ENCODE assay signal across 8 cellular contexts in the genomic region with DNA sequence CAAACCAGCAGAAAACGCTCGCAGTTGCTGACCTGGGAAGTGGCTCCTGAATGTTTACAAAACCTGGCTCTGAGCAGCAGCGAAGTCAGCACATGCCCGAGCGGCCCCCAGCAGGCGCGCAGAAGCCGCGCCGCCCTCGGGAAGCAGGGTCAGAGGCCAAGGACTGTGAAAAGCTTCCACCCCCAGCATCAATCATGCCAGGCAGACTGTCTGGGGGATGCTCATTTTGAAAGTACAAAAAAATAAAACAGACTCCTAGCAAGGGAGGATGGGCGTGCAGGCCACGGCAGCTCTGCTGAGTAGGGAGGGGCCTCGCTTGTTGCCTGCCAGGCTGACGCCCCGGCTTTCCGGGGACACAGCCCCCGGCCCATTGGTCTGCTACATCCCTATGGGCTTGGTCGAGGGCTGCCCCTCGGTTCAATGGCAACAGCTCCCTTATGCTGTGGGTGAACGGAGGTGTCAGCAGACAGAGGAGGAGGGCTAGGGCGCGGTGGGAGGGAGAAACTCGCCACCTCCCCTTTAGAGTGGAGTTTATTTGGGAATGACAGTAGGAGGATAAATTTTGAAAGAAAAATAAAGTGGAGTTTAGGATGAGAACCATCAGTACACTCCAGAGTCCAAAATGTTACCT. TPM values are rescaled to one million over a fixed set of nuclear protein-coding genes. Genes with fewer than 3 reads are reported as not detected.
DNase-seq lines count a peak whose midpoint lies in the region; ATAC-seq, FAIRE-seq and TF ChIP-seq lines count a peak whose summit lies in the region.

No MANE protein-coding gene starts in this region.

- H3K4me1 ChIP-seq in H9 (ENCODE audit: insufficient read depth, low read length) (peaks cover 5% of the 10 kb centered on the region; the same call in 1 of the 2 replicates), small intestine (ENCODE audit: control insufficient read depth in 2 of 2, insufficient read depth in 1 of 2, low read depth in 1 of 2, low read length in 1 of 2) (no peaks in the 10 kb centered on the region)

- no peak overlapping the region for H3K56ac ChIP-seq in H9 (ENCODE audit: insufficient read length, low read depth, low read length)

- WGBS in H9 (ENCODE audit: extremely low coverage, insufficient read length, low lambda C conversion rate) = no CpG with 5 or more reads among the region's 24 CpGs
- WGBS in small intestine, 3 donors = 38 to 43% (median 41%) methylated on average over 23 to 24 of the region's 24 CpGs

- H4K91ac ChIP-seq in H9 (ENCODE audit: insufficient read length, low read depth, low read length) = no peak overlapping the region

- no peak overlapping the region for H3K4ac ChIP-seq in H9 (ENCODE audit: low read depth, low read length)

- H3K18ac ChIP-seq in H9 (ENCODE audit: insufficient read length, low read depth, low read length) = peak overlapping the region; percentile 8

- H3K27me3 ChIP-seq in H9 (ENCODE audit: insufficient read depth, low read length) (no peaks in the 10 kb centered on the region; the same call in 1 of the 2 replicates), SU-DHL-6 (ENCODE audit: low read length) (no peaks in the 10 kb centered on the region), brain microvascular endothelial cell (replicated peaks) (no peaks in the 10 kb centered on the region), small intestine (ENCODE audit: control insufficient read depth in 2 of 2, insufficient read depth in 2 of 2, low read length in 2 of 2) (no peaks in the 10 kb centered on the region)

- no peak for FAIRE-seq in small intestine (lab: Jason Lieb, UNC)

- no peak overlapping the region for H2BK12ac ChIP-seq in H9 (ENCODE audit: insufficient read length, low read depth, low read length)

- H3K36me3 Mint-ChIP-seq in H9 (ENCODE audit: insufficient read depth in 1 of 3, low read depth in 3 of 3) = peaks cover under 1 to 7% (median 6%) of the 10 kb centered on the region in 3 experiments; a peak in 2 of 7 replicates

- H3K79me2 ChIP-seq in H9 (ENCODE audit: insufficient read depth, low read length) (no peaks in the 10 kb centered on the region), SU-DHL-6 (ENCODE audit: insufficient read depth, low read length) (no peaks in the 10 kb centered on the region)

- no peak overlapping the region for H2AK5ac ChIP-seq in H9 (ENCODE audit: insufficient read length, low read length)

- no peak overlapping the region for H3T11ph ChIP-seq in H9 (ENCODE audit: low read length)

- H2AFZ ChIP-seq in H9 (ENCODE audit: low read length) (no peak overlapping the region), SU-DHL-6 (ENCODE audit: low read depth, low read length, severe bottlenecking) (peak overlapping the region; percentile 91)

- in situ Hi-C loops in brain microvascular endothelial cell (cut with HindIII; ENCODE audit: low pct_ligation_motif_present, low sequenced_read_pairs) = no loop called here

- peaks cover 8% of the 10 kb centered on the region; the same call in 1 of the 2 replicates for H3F3A ChIP-seq in SU-DHL-6 (ENCODE audit: insufficient read depth)

- H3K9ac ChIP-seq in H9 (ENCODE audit: extremely low read depth, insufficient read length, low read length) (no peak overlapping the region), SU-DHL-6 (ENCODE audit: low read length) (peak overlapping the region; percentile 53)

- H4K8ac ChIP-seq in H9 (replicated peaks; ENCODE audit: insufficient read length, low read depth, low read length) = no peak overlapping the region

- H4K20me1 ChIP-seq in H9 (ENCODE audit: control insufficient read depth, insufficient read depth, insufficient read length) (no peaks in the 10 kb centered on the region), SU-DHL-6 (ENCODE audit: low read depth, low read length) (no peaks in the 10 kb centered on the region)

- peaks cover 25 to 28% of the 10 kb centered on the region in 2 experiments for H3K4me1 Mint-ChIP-seq in H9

- no peak for DNase-seq in H9
- peak; percentile 22 for DNase-seq in brain microvascular endothelial cell
- no peak for DNase-seq in omental fat pad (ENCODE audit: low spot score)
- DNase-seq in coronary artery (ENCODE audit: low spot score) = no peak
- DNase-seq in small intestine = no peak

- no peak overlapping the region for H2BK120ac ChIP-seq in H9 (ENCODE audit: low read depth, low read length, poor library complexity, severe bottlenecking)

- H3K23ac ChIP-seq in H9 (ENCODE audit: insufficient read length, low read depth, low read length) = no peak overlapping the region

- no peaks in the 10 kb centered on the region for H3K9me2 ChIP-seq in SU-DHL-6 (replicated peaks; ENCODE audit: insufficient read depth, low read length)

- no peaks in the 10 kb centered on the region for H3K79me1 ChIP-seq in H9 (ENCODE audit: insufficient read depth, low read depth, low read length, poor library complexity, severe bottlenecking)

- H3K9me3 Mint-ChIP-seq in H9 = no peaks in the 10 kb centered on the region

- H3K23me2 ChIP-seq in H9 (ENCODE audit: insufficient read length, low read depth, low read length, poor library complexity, severe bottlenecking) = no peaks in the 10 kb centered on the region

- H3K9me3 ChIP-seq in H9 (ENCODE audit: control insufficient read depth, low read depth, low read length) (no peaks in the 10 kb centered on the region), SU-DHL-6 (ENCODE audit: insufficient read depth, low read length) (no peaks in the 10 kb centered on the region), small intestine (ENCODE audit: control insufficient read depth, low read depth) (no peaks in the 10 kb centered on the region)

- H3K4me3 ChIP-seq in SU-DHL-6 (ENCODE audit: insufficient read depth, low read length, poor library complexity, severe bottlenecking) = no peak overlapping the region
- H3K4me3 ChIP-seq in brain microvascular endothelial cell (ENCODE audit: low read depth, low read length) = no peak overlapping the region
- H3K4me3 ChIP-seq in coronary artery = no peak overlapping the region
- no peak overlapping the region for H3K4me3 ChIP-seq in small intestine (ENCODE audit: low read depth in 1 of 2, low read length in 2 of 2)

- no peaks in the 10 kb centered on the region for H3K36me3 ChIP-seq in SU-DHL-6 (ENCODE audit: low read length)
- peaks cover 3% of the 10 kb centered on the region for H3K36me3 ChIP-seq in brain microvascular endothelial cell (replicated peaks)
- peaks cover 0 to 2% of the 10 kb centered on the region in 2 donors for H3K36me3 ChIP-seq in small intestine (ENCODE audit: control insufficient read depth in 2 of 2, insufficient read depth in 2 of 2, low read length in 2 of 2)

- no peak for TF ChIP-seq CTCF in H9 (conservative IDR thresholded peaks at IDR 0.05)
- no peak for TF ChIP-seq CTCF in SU-DHL-6 (IDR thresholded peaks at IDR 0.05; ENCODE audit: insufficient read depth, low read length, poor library complexity, severe bottlenecking)
- no peak for TF ChIP-seq CTCF in brain microvascular endothelial cell (IDR thresholded peaks at IDR 0.05; ENCODE audit: low read depth, low read length, missing control alignments)
- TF ChIP-seq CTCF in omental fat pad (IDR thresholded peaks at IDR 0.05) = no peak
- no peak for TF ChIP-seq CTCF in coronary artery (IDR thresholded peaks at IDR 0.05)

- H2BK20ac ChIP-seq in H9 (ENCODE audit: low read depth, low read length, poor library complexity, severe bottlenecking) = no peak overlapping the region

- no peak overlapping the region; the same call in 1 of the 2 replicates for H3K14ac ChIP-seq in H9 (ENCODE audit: insufficient read depth, low read length)

- H2BK15ac ChIP-seq in H9 (ENCODE audit: low read depth, low read length) = no peak overlapping the region

- H3K27ac ChIP-seq in H9 (ENCODE audit: insufficient read length, low read depth, low read length) (no peak overlapping the region), SU-DHL-6 (ENCODE audit: low read depth, low read length) (peak overlapping the region; percentile 97), brain microvascular endothelial cell (peak overlapping the region; percentile 73), coronary artery (no peak overlapping the region), small intestine (ENCODE audit: low read depth in 1 of 2, low read length in 1 of 2) (peak overlapping the region in 1 of 2 donors; percentile 72)

- H3K27me3 Mint-ChIP-seq in H9 (ENCODE audit: low read depth) = no peaks in the 10 kb centered on the region

- H3K4me2 ChIP-seq in H9 (ENCODE audit: insufficient read depth, insufficient read length, low read length) = no peak overlapping the region
- peak overlapping the region; percentile 69 for H3K4me2 ChIP-seq in SU-DHL-6 (ENCODE audit: low read depth, low read length, poor library complexity, severe bottlenecking)

- H3K27ac Mint-ChIP-seq in H9 = peak overlapping the region in 1 of 3 experiments; percentile 90; a peak in 2 of 7 replicates

- ATAC-seq in omental fat pad (ENCODE audit: low FRiP score) (peak; percentile 65), HG02885 (IDR thresholded peaks at IDR 0.05; ENCODE audit: poor library complexity, unreplicated experiment) (no peak), GM18520 (IDR thresholded peaks at IDR 0.05; ENCODE audit: unreplicated experiment) (no peak)

- H4K5ac ChIP-seq in H9 (ENCODE audit: insufficient read length, low read depth, low read length) = no peak overlapping the region

- H3K4me3 Mint-ChIP-seq in H9 = peak overlapping the region in 1 of 2 experiments; percentile 36; a peak in 2 of 5 replicates

- no peak overlapping the region for H2BK5ac ChIP-seq in H9 (ENCODE audit: insufficient read length, low read length)

RNA-seq across cellular contexts. Expression of gene GNB1L, which starts 37.7 kb away (rescaled TPM):
- 22.4 and 22.9 TPM in 2 replicates for total RNA-seq in H9 (2021)
- total RNA-seq in omental fat pad = 1 to 10 TPM; 4.3 to 7.6 (median 6.1) TPM
- 10 to 100 TPM in 2 of 3 donors, 1 to 10 TPM in 1; 7.6 to 18.9 (median 12.1) TPM for polyA plus RNA-seq in small intestine

RNA-seq across cellular contexts. Expression of gene RTL10, which starts 37.7 kb away (rescaled TPM):
- total RNA-seq in H9 (2021) = 24.0 and 24.4 TPM in 2 replicates
- 10 to 100 TPM in 3 of 4 donors, 1 to 10 TPM in 1; 7.6 to 12.6 (median 10.4) TPM for total RNA-seq in omental fat pad
- 10 to 100 TPM in 2 of 3 donors, 1 to 10 TPM in 1; 9.7 to 30.6 (median 26.5) TPM for polyA plus RNA-seq in small intestine

RNA-seq across cellular contexts. Expression of gene COMT, which starts 49.2 kb away (rescaled TPM):
- 42.2 and 43.3 TPM in 2 replicates for total RNA-seq in H9 (2021)
- 100 to 1,000 TPM; 166 to 214 (median 180) TPM for total RNA-seq in omental fat pad
- polyA plus RNA-seq in small intestine = 100 to 1,000 TPM in 2 of 3 donors, 10 to 100 TPM in 1; 57.8 to 151 (median 119) TPM

RNA-seq across cellular contexts. Expression of gene TXNRD2, which starts 49.3 kb away (rescaled TPM):
- total RNA-seq in H9 (2021) (22.9 and 25.5 TPM in 2 replicates), omental fat pad (10 to 100 TPM; 10.1 to 24.4 (median 15.1) TPM)
- 10 to 100 TPM; 16.8 to 43.8 (median 37.8) TPM for polyA plus RNA-seq in small intestine

Comparison
In these comparisons a context has a peak if more than half of its experiments do, and no peak if none do; other contexts are left out.
1. H3K27ac ChIP-seq: peak in SU-DHL-6 (single experiment) and brain microvascular endothelial cell (single experiment); none in H9 (single experiment) and coronary artery (0 of 2).